1 cellular context compared by ENCODE assay signal in the genomic region with DNA sequence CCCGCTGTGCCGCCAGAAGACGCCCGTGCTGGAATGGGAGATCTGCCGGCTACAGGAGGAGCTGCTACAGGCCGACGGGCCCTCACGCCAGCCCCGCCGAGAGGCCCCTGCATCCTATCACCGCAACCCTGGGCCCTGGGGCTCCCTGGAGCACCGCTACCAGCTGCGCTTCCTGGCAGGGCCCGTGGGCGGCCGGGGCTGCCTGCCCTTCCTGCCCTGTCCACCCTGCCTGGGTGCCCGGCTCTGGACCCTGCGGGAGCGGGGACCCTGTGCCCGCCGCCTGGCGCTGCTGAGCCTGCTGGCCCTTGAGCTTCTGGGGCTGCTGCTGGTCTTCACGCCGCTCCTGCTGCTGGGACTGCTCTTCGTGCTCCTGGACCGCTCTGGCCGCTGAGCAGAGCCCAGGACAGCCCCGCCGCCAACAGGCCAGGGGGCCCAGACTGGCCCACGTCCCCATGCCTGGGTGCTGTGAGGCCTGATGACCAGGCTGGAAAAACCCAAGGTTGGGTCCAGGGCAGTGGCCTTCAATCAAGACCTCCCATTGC.
TF ChIP-seq lines count a peak whose summit lies in the region.

No MANE protein-coding gene starts in this region.

TF ChIP-seq in IMR-90, 13 proteins besides CTCF, POLR2A, EP300 and RAD21 (continued from another document):
- TF ChIP-seq SMC3 (IDR thresholded peaks at IDR 0.05; ENCODE audit: low read depth, low read length), result no peak
- TF ChIP-seq MAFK (IDR thresholded peaks at IDR 0.05; ENCODE audit: low read depth, low read length), result no peak
- no peak for TF ChIP-seq ELK1 (IDR thresholded peaks at IDR 0.05; ENCODE audit: borderline replicate concordance, low read depth, low read length)
- no peak for TF ChIP-seq MAZ (IDR thresholded peaks at IDR 0.05; ENCODE audit: borderline replicate concordance, low read depth, low read length)
- TF ChIP-seq RFX5 (IDR thresholded peaks at IDR 0.05; ENCODE audit: low read depth, low read length), result no peak
- TF ChIP-seq MXI1 (IDR thresholded peaks at IDR 0.05; ENCODE audit: borderline replicate concordance, low read depth, low read length), result no peak
